In the genomic region with DNA sequence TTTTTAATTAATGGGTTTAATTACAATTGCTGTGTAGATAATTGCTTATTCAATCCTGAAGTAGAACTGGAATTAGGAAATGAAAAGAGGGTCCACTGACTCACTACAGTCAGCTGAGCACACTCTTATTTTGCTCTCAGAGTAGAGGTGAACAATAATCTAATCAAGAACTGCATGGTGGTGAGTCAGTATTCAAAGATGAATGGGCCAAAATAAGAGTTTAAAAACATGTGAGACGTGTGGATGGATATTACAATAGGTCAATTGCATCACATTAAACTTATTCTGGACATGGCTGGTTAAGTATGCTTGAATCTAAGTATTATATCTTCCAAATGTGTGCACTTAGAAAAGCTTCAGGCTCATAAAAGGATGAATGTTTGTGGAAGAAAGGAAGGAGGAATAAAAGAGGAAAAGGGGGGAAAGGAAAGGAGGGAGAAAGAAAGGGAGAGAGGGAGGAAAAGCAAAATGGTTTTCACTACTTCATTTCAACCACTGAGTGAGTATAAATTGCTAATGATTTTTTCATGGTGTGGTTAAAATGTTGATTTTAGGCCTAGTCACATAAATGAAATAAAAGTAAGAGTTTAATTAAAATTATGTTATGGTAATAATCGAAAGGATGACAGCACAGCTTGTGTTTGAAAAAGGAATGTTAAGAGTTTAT, we compare ENCODE assay signal across 1 cellular context.
A peak's percentile ranks its signal among the peaks of the same experiment; 100 is the strongest.
TF ChIP-seq lines count a peak whose summit lies in the region.

No MANE protein-coding gene starts in this region.

TF ChIP-seq in IMR-90, 13 proteins besides CTCF, POLR2A, EP300 and RAD21 (continued from another document):
- TF ChIP-seq, protein P1, sequence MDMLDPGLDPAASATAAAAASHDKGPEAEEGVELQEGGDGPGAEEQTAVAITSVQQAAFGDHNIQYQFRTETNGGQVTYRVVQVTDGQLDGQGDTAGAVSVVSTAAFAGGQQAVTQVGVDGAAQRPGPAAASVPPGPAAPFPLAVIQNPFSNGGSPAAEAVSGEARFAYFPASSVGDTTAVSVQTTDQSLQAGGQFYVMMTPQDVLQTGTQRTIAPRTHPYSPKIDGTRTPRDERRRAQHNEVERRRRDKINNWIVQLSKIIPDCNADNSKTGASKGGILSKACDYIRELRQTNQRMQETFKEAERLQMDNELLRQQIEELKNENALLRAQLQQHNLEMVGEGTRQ (IDR thresholded peaks at IDR 0.05; ENCODE audit: low read depth, low read length), result peak; percentile 36; the same call in 1 of the 2 replicates
